ENCODE assay signal across 1 cellular context in the genomic region with DNA sequence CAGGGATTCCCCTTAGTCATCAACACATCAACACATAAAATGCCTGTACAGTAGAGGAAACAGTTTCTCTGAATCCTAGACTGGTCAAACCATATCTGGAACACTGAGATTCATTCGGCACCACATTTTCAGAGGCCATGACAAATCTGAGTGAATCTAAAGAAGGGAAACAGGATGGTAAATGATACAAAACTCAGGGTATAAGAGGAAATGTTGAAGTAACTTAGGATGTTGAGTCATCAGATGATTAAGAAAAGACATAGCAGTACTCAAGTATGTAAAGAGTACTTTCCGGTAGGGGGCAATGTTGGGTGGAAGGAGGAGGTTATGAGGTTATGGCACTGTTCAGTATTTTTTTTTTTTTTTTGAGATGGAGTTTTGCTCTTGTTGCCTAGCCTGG.
TF ChIP-seq lines count a peak whose summit lies in the region.

No MANE protein-coding gene starts in this region.

TF ChIP-seq in WTC11, 78 proteins besides CTCF, POLR2A, EP300 and RAD21 (continued from another document):
- TF ChIP-seq, protein P1, sequence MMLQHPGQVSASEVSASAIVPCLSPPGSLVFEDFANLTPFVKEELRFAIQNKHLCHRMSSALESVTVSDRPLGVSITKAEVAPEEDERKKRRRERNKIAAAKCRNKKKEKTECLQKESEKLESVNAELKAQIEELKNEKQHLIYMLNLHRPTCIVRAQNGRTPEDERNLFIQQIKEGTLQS (CRISPR knock-in tag; conservative IDR thresholded peaks at IDR 0.05) = no peak
- TF ChIP-seq, protein P2, sequence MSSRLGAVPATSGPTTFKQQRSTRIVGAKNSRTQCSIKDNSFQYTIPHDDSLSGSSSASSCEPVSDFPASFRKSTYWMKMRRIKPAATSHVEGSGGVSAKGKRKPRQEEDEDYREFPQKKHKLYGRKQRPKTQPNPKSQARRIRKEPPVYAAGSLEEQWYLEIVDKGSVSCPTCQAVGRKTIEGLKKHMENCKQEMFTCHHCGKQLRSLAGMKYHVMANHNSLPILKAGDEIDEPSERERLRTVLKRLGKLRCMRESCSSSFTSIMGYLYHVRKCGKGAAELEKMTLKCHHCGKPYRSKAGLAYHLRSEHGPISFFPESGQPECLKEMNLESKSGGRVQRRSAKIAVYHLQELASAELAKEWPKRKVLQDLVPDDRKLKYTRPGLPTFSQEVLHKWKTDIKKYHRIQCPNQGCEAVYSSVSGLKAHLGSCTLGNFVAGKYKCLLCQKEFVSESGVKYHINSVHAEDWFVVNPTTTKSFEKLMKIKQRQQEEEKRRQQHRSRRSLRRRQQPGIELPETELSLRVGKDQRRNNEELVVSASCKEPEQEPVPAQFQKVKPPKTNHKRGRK (CRISPR knock-in tag; IDR thresholded peaks at IDR 0.05; ENCODE audit: borderline replicate concordance) = no peak
- TF ChIP-seq ZNF121 (CRISPR knock-in tag; IDR thresholded peaks at IDR 0.05) = no peak
TF ChIP-seq in WTC11: peak in this region for 0.
